In the genomic region with DNA sequence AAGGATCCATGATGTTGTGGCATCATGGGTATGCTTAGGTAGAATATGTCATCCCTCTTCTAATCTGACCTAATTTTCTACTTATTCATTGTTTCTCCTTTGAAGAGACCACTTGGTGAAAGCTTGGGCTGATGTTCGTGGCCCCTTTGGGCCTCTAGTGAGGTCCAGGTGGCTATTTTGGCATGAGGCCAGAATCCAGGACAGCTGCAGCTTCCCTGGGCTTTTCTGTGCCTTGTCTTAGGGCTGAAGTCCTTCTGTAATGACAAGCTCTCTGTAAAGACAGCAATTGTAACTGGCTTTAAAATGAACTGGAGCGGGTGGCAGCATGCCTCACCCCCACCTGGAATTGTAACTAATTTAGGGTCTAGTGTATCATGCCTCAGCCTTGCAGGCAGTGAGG, we compare ENCODE assay signal across 26 cellular contexts. TPM values are rescaled to one million over a fixed set of nuclear protein-coding genes. Genes with fewer than 3 reads are reported as not detected.
"Had no signal": no experiment of that assay in that cellular context is flagged by ENCODE, and none has a peak within 500 bp of the region (broad histone marks: within the 10 kb centered on the region; RNA-seq: fewer than 3 reads in every experiment).

No MANE protein-coding gene starts in this region.

- DNase-seq: IMR-90; Kasumi-1; MM.1S; NCI-H1092 treated with DMSO at 0.1 percent for 48 hours; NCI-H1417 treated with DMSO at 0.1 percent for 48 hours; NCI-H146; NCI-H1694 treated with DMSO at 0.1 percent for 48 hours; NCI-H1930; NCI-H2081; NCI-H2107; NCI-H446; NCI-H510A; NCI-H524 treated with DMSO at 0.1 percent for 48 hours; NCI-H69; NK-92 treated with Interleukin-12 subunit alpha and Interleukin-12 subunit beta, amount 100 ng/mL, for 24 hours; PC-3; T-helper 1 cell; T-helper 17 cell had no signal

- H3K4me2 ChIP-seq: KMS-11 had no signal

- H3K9ac ChIP-seq: KMS-11 had no signal

- ATAC-seq: HepG2, Panc1, PC-3, SK-N-SH treated with all-trans-retinoic acid at 6 μM for 48 hours, T-helper 17 cell had no signal

- H3K27ac ChIP-seq: KMS-11, RWPE1 had no signal

- FAIRE-seq: HepG2 had no signal

RNA-seq across cellular contexts. Expression of a gene that starts 15.6 kb away (rescaled TPM):
- total RNA-seq: HepG2, HT1080, IMR-90, M059J, OCI-LY7, PC-3, T-helper 17 cell had no signal
- polyA plus RNA-seq: HepG2, IMR-90 had no signal
